ENCODE assay signal across 8 cellular contexts in genomic region chr1:213987876-213988638, GRCh38. TPM values are rescaled to one million over a fixed set of nuclear protein-coding genes. Genes with fewer than 3 reads are reported as not detected.
DNase-seq lines count a peak whose midpoint lies in the region; ATAC-seq, FAIRE-seq and TF ChIP-seq lines count a peak whose summit lies in the region.

Gene PROX1, plus strand, starts transcription at chr1:213987973. Its CDS starts 8,563 bp downstream, at chr1:213996536.

- H3K4me3 ChIP-seq in choroid plexus epithelial cell (ENCODE audit: low read depth, low read length) (peak within 1 kb of the TSS; percentile 62), skeletal muscle satellite cell (ENCODE audit: low read length) (peak within 1 kb of the TSS; percentile 80)

- peak within 1 kb of the TSS; percentile 94 for H3K4me2 ChIP-seq in skeletal muscle satellite cell (ENCODE audit: low read length)

- peaks cover 10% of the 10 kb centered on the region for H3K36me3 Mint-ChIP-seq in T-helper 17 cell (ENCODE audit: low read depth)

- H3K9me3 ChIP-seq in T-helper 17 cell (ENCODE audit: control insufficient read depth, low read length, poor library complexity, severe bottlenecking) (peaks cover 2% of the 10 kb centered on the region), skeletal muscle satellite cell (replicated peaks; ENCODE audit: low read length) (no peaks in the 10 kb centered on the region)

- H3K27ac Mint-ChIP-seq in T-helper 17 cell = peak within 1 kb of the TSS; percentile 10

- ATAC-seq in HG02678 (IDR thresholded peaks at IDR 0.05; ENCODE audit: unreplicated experiment) (peak; percentile 76), T-helper 17 cell (peak; percentile 71)

- TF ChIP-seq CTCF in GM13976 (IDR thresholded peaks at IDR 0.05; ENCODE audit: borderline replicate concordance, control extremely low read depth, extremely low read depth, insufficient read depth, missing control alignments) (no peak), choroid plexus epithelial cell (conservative IDR thresholded peaks at IDR 0.05; ENCODE audit: low read depth, low read length) (peak; percentile 29)

- FAIRE-seq in islet of Langerhans (lab: Jason Lieb, UNC) = peak; percentile 88

- H3K36me3 ChIP-seq in skeletal muscle satellite cell (ENCODE audit: insufficient read depth, low read length) = no peaks in the 10 kb centered on the region

- H3K27me3 ChIP-seq in skeletal muscle satellite cell (ENCODE audit: control insufficient read depth, insufficient read depth, low read length) = peaks cover 51% of the 10 kb centered on the region

- H3K27me3 Mint-ChIP-seq in T-helper 17 cell = peaks cover 87% of the 10 kb centered on the region

- DNase-seq in GM13976 (ENCODE audit: low spot score) = peak; percentile 77
- DNase-seq in NCI-H1417 treated with DMSO at 0.1 percent for 48 hours (lab: John Stamatoyannopoulos, UW) = peak; percentile 73
- no peak for DNase-seq in T-helper 17 cell
- DNase-seq in choroid plexus epithelial cell (ENCODE audit: low read depth) = peak; percentile 86
- no peak for DNase-seq in activated CD4-positive, CD25-positive, alpha-beta regulatory T cell treated with anti-CD3 and anti-CD28 coated beads, Interleukin-2, amount 50 U/mL, for 72 hours

- H3K9ac ChIP-seq in skeletal muscle satellite cell (ENCODE audit: low read depth, low read length) = peak within 1 kb of the TSS; percentile 69

- in situ Hi-C loops in GM13976 (cut with MboI; ENCODE audit: low sequenced_read_pairs, unreplicated experiment) = no loop called here

- H3K4me1 ChIP-seq in skeletal muscle satellite cell (ENCODE audit: control insufficient read depth, insufficient read depth, low read length) = peaks cover 17% of the 10 kb centered on the region

- peak within 1 kb of the TSS; percentile 84 for H3K4me3 Mint-ChIP-seq in T-helper 17 cell

- peaks cover 20% of the 10 kb centered on the region for H3K4me1 Mint-ChIP-seq in T-helper 17 cell

RNA-seq across cellular contexts. Expression of gene PROX1, which starts in this region (rescaled TPM):
- total RNA-seq in T-helper 17 cell = not detected
- 0.22 and 0.25 TPM in 2 replicates for total RNA-seq in skeletal muscle satellite cell (2012; rRNA removed)

Comparison
In these comparisons a context has a peak if more than half of its experiments do, and no peak if none do; other contexts are left out.
1. Peak in ATAC-seq in T-helper 17 cell; RNA of the gene not detected or under 1 TPM.
2. DNase-seq: peak in GM13976 (single experiment), NCI-H1417 treated with DMSO at 0.1 percent for 48 hours (single experiment) and choroid plexus epithelial cell (single experiment); none in T-helper 17 cell (0 of 3) and activated CD4-positive, CD25-positive, alpha-beta regulatory T cell treated with anti-CD3 and anti-CD28 coated beads, Interleukin-2, amount 50 U/mL, for 72 hours (single experiment).